Comparison of ENCODE assay signal across 1 cellular context in the genomic region with DNA sequence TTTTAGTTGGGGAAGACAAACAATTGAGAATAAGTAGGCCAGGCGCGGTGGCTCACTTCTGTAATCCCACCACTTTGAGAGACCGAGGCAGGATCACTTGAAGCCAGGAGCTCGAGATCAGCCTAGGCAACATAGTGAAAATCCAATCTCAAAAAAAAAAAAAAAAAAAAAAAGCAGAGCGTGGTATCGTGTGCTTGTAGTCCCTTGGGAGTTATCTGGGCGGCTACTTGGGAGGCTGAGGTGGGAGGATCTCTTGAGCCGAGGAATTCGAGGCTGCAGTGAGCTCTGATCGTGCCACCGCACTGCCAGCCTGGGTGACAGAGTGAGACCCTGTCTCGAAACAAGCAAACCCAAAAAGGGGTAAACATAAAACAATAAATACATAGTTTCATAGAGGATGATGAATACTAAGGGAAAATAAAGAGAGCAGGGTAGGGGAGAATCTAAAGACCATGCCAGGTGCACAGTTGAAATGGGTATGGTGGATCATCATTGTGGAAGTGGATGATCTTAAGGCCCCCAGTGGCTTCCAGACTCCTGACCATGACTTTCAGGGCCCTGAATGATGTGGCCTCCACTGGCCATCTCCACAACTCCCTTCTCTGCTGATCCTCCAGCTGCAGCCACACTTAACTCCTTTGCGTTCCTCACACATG.
TF ChIP-seq lines count a peak whose summit lies in the region.

No MANE protein-coding gene starts in this region.

TF ChIP-seq in HepG2, 621 proteins besides CTCF, POLR2A, EP300 and RAD21 (continued from another document):
- TF ChIP-seq ZNF280D (CRISPR knock-in tag; IDR thresholded peaks at IDR 0.05) (0 out of 2 replicates have a peak, but pooled peaks have one; percentile 24), KLF15 (CRISPR knock-in tag; IDR thresholded peaks at IDR 0.05; ENCODE audit: borderline replicate concordance) (no peak), IKZF4 (CRISPR knock-in tag; IDR thresholded peaks at IDR 0.05; ENCODE audit: borderline replicate concordance, low read depth, not compliant biosample characterization) (peak; percentile 53), SMYD3 (CRISPR knock-in tag; IDR thresholded peaks at IDR 0.05) (0 out of 2 replicates have a peak, but pooled peaks have one; percentile 7), ZBTB38 (CRISPR knock-in tag; IDR thresholded peaks at IDR 0.05) (0 out of 2 replicates have a peak, but pooled peaks have one; percentile 12), MAZ (IDR thresholded peaks at IDR 0.05; ENCODE audit: borderline replicate concordance, low read depth, low read length) (no peak), MAZ (CRISPR knock-in tag; IDR thresholded peaks at IDR 0.05; ENCODE audit: low read depth) (no peak), ZNF333 (CRISPR knock-in tag; IDR thresholded peaks at IDR 0.05; ENCODE audit: borderline replicate concordance) (0 out of 2 replicates have a peak, but pooled peaks have one; percentile 12), NR2F1 (CRISPR knock-in tag; IDR thresholded peaks at IDR 0.05) (no peak), ZBTB14 (CRISPR knock-in tag; IDR thresholded peaks at IDR 0.05) (no peak), FOXA1 (IDR thresholded peaks at IDR 0.05) (no peak), FOXA1 (CRISPR knock-in tag; IDR thresholded peaks at IDR 0.05) (no peak), TAF1 (CRISPR knock-in tag; IDR thresholded peaks at IDR 0.05) (no peak)
TF ChIP-seq in HepG2: peak in this region for 14.
